Comparison of ENCODE assay signal across 11 cellular contexts in genomic region chr15:96336643-96337353, GRCh38. TPM values are rescaled to one million over a fixed set of nuclear protein-coding genes. Genes with fewer than 3 reads are reported as not detected.
DNase-seq lines count a peak whose midpoint lies in the region; ATAC-seq, FAIRE-seq and TF ChIP-seq lines count a peak whose summit lies in the region.
"Had no signal": no experiment of that assay in that cellular context is flagged by ENCODE, and none has a peak within 500 bp of the region (broad histone marks: within the 10 kb centered on the region; RNA-seq: fewer than 3 reads in every experiment).

No MANE protein-coding gene starts in this region.

- peak overlapping the region; percentile 93 for H3K18ac ChIP-seq in IMR-90 (ENCODE audit: low read depth, low read length)
- H3K18ac ChIP-seq in H1 (ENCODE audit: extremely low read depth, low read length): no peak overlapping the region

- TF ChIP-seq POLR2A in IMR-90 (IDR thresholded peaks at IDR 0.05; ENCODE audit: low read depth, low read length) (no peak), H1 (IDR thresholded peaks at IDR 0.05; ENCODE audit: control extremely low read depth in 1 of 2, low read depth in 2 of 2, low read length in 2 of 2) (no peak)

- peaks cover 49% of the 10 kb centered on the region for H3K36me3 ChIP-seq in IMR-90 (ENCODE audit: control insufficient read depth, insufficient read depth, low read length)
- H3K36me3 ChIP-seq in H1 (ENCODE audit: control insufficient read depth in 2 of 4, insufficient read depth in 4 of 4, low read length in 3 of 4): peaks cover 0 to 3% (median 0%) of the 10 kb centered on the region in 4 experiments; a peak in 1 of 8 replicates

- in situ Hi-C loops in IMR-90 (cut with MboI; ENCODE audit: low sequenced_read_pairs): loop anchor here (10.0 to 25.0 kb wide), 2 partner anchors 774 to 1042 kb away; no protein-coding TSS in a partner anchor

- H3K9me3 ChIP-seq in IMR-90 (ENCODE audit: control insufficient read depth, insufficient read depth, low read length) (no peaks in the 10 kb centered on the region), H1 (ENCODE audit: insufficient read depth in 2 of 2, low read depth in 1 of 2, low read length in 1 of 2) (no peaks in the 10 kb centered on the region; a peak in 1 of 4 replicates)

- peak overlapping the region; percentile 80 for H3K14ac ChIP-seq in IMR-90 (replicated peaks; ENCODE audit: low read depth, low read length)
- H3K14ac ChIP-seq in H1 (ENCODE audit: insufficient read length): no peak overlapping the region

- H3K79me2 ChIP-seq in H1 (ENCODE audit: control insufficient read depth in 1 of 2, insufficient read depth in 2 of 2, low read length in 2 of 2): no peaks in the 10 kb centered on the region

- H3K27ac ChIP-seq in IMR-90 (ENCODE audit: insufficient read depth, low read length) (peak overlapping the region; percentile 98), H1 (ENCODE audit: low read depth, low read length) (no peak overlapping the region)

- H3K4me2 ChIP-seq in IMR-90 (ENCODE audit: low read depth, low read length) (peak overlapping the region; percentile 99), H1 (ENCODE audit: insufficient read depth in 1 of 2, low read depth in 2 of 2, low read length in 2 of 2) (peak overlapping the region; percentile 9 to 54)

- H3K56ac ChIP-seq in IMR-90 (ENCODE audit: extremely low read depth, insufficient read depth, low read length) (peak overlapping the region; percentile 96), H1 (replicated peaks; ENCODE audit: insufficient read length, low read depth, low read length) (no peak overlapping the region)

- ATAC-seq in IMR-90 (ENCODE audit: low read depth): peak; percentile 3
- no peak for ATAC-seq in GM19035 (IDR thresholded peaks at IDR 0.05; ENCODE audit: unreplicated experiment)

- BruUV-seq in IMR-90 (replicated peaks; lab: Mats Ljungman, UMichigan): no TSS peak

- TF ChIP-seq EP300 in H1 (IDR thresholded peaks at IDR 0.05; ENCODE audit: borderline replicate concordance in 1 of 2, low read depth in 2 of 2, low read length in 2 of 2): no peak

- H4K91ac ChIP-seq in IMR-90 (ENCODE audit: insufficient read depth, low read depth, low read length) (peak overlapping the region; percentile 85), H1 (replicated peaks; ENCODE audit: insufficient read length, low read length) (no peak overlapping the region)

- H4K5ac ChIP-seq in IMR-90 (ENCODE audit: low read depth, low read length): peak overlapping the region; percentile 54
- H4K5ac ChIP-seq in H1 (ENCODE audit: insufficient read length, low read depth, low read length): no peak overlapping the region

- H2AK9ac ChIP-seq in IMR-90 (replicated peaks; ENCODE audit: low read depth, low read length, poor library complexity): peak overlapping the region; percentile 92

- peak overlapping the region; percentile 77 for H2AK5ac ChIP-seq in IMR-90 (ENCODE audit: low read depth, low read length)
- H2AK5ac ChIP-seq in H1 (ENCODE audit: low read depth, low read length): no peak overlapping the region

- H2BK20ac ChIP-seq in IMR-90 (ENCODE audit: low read depth, low read length) (0 out of 2 replicates have a peak overlapping the region, but pooled peaks have one; percentile 23), H1 (ENCODE audit: low read length) (no peak overlapping the region; the same call in 1 of the 2 replicates)

- peak overlapping the region; percentile 84 for H3K4me3 ChIP-seq in IMR-90 (ENCODE audit: insufficient read depth, low read depth, low read length)
- peak overlapping the region in 1 of 4 experiments; percentile 17; a peak in 1 of 8 replicates for H3K4me3 ChIP-seq in H1 (ENCODE audit: extremely low read depth in 1 of 4, insufficient read depth in 2 of 4, low read depth in 3 of 4, low read length in 4 of 4)

- H3K23ac ChIP-seq in IMR-90 (ENCODE audit: low read depth, low read length) (peak overlapping the region; percentile 57), H1 (ENCODE audit: insufficient read length) (no peak overlapping the region)

- TF ChIP-seq CTCF in IMR-90 (conservative IDR thresholded peaks at IDR 0.05; ENCODE audit: low read depth, low read length) (no peak), H1 (IDR thresholded peaks at IDR 0.05; ENCODE audit: control extremely low read depth in 1 of 3, insufficient read depth in 1 of 3, low read depth in 1 of 3, low read length in 3 of 3) (no peak)

- no peak for FAIRE-seq in H1 (lab: Jason Lieb, UNC)

- H4K20me1 ChIP-seq in IMR-90 (ENCODE audit: insufficient read depth, low read length): peaks cover 47% of the 10 kb centered on the region
- H4K20me1 ChIP-seq in H1 (replicated peaks in 1 of 2; ENCODE audit: control insufficient read depth in 1 of 2, insufficient read depth in 2 of 2, low read length in 2 of 2): peaks cover 0 to 15% of the 10 kb centered on the region in 2 experiments

- peak overlapping the region; percentile 81 to 86; a peak in 3 of 4 replicates for H4K8ac ChIP-seq in IMR-90 (ENCODE audit: low read depth in 2 of 2, low read length in 2 of 2)
- H4K8ac ChIP-seq in H1 (ENCODE audit: extremely low read depth, insufficient read depth, low read length): no peak overlapping the region

- H2BK5ac ChIP-seq in IMR-90 (ENCODE audit: low read depth, low read length, poor library complexity, severe bottlenecking): peak overlapping the region; percentile 94
- H2BK5ac ChIP-seq in H1 (ENCODE audit: low read depth, low read length): peak overlapping the region; percentile 40; the same call in 1 of the 2 replicates

- H2BK12ac ChIP-seq in H1 (ENCODE audit: low read depth, low read length): no peak overlapping the region

- dilution Hi-C loops in IMR-90 (cut with HindIII; ENCODE audit: low sequenced_read_pairs, unreplicated experiment): no loop called here

- H2BK120ac ChIP-seq in IMR-90 (ENCODE audit: low read depth, low read length) (peak overlapping the region; percentile 74), H1 (replicated peaks; ENCODE audit: low read depth, low read length) (no peak overlapping the region)

- WGBS in IMR-90 (ENCODE audit: extremely low coverage in 2 of 2, insufficient read length in 1 of 2), 2 experiments: 0% methylated on average over 2 of the region's 9 CpGs; no CpG with 5 or more reads in 1 of the 2 experiments
- 5% methylated on average over 9 of the region's 9 CpGs; no CpG with 5 or more reads in 1 of the 2 experiments for WGBS in H1 (ENCODE audit: extremely low coverage in 1 of 2, insufficient coverage in 1 of 2, insufficient read length in 1 of 2, insufficient replicate concordance in 2 of 2, low coverage in 1 of 2, low lambda C conversion rate in 2 of 2, missing lambda C conversion rate in 1 of 2), 2 experiments

- H2AFZ ChIP-seq in IMR-90 (replicated peaks; ENCODE audit: low read length, poor library complexity) (no peak overlapping the region), H1 (ENCODE audit: low read length) (no peak overlapping the region)

- POLR2A ChIA-PET in IMR-90 (lab: Charles Lee; ENCODE audit: unreplicated experiment): interaction anchor here (0.7 to 1.9 kb wide), 2 partner anchors 9 to 719 kb away, joined by 4 to 8 read pairs; no protein-coding TSS in a partner anchor
- POLR2A ChIA-PET in H1 (lab: Charles Lee; ENCODE audit: partially characterized antibody): interaction anchor here (1.0 to 2.4 kb wide), 4 partner anchors 10 to 79 kb away, joined by 4 to 6 read pairs (median 4); no protein-coding TSS in a partner anchor

- DNase-seq in A172 (ENCODE audit: low spot score) (peak; percentile 34), IMR-90 (no peak), H1 (ENCODE audit: low read depth in 1 of 2, low spot score in 2 of 2) (no peak), myocyte (ENCODE audit: low read depth) (peak; percentile 60), dedifferentiated amniotic fluid mesenchymal stem cell (ENCODE audit: extremely low spot score) (no peak)
- DNase-seq in stimulated activated CD4-positive, alpha-beta T cell treated with anti-CD3 and anti-CD28 coated beads, Interleukin-4, amount 100 ng/mL, for 4 hours: no peak
- DNase-seq in stimulated activated CD4-positive, alpha-beta T cell treated with anti-CD3 and anti-CD28 coated beads, Interleukin-15, amount 100 ng/mL, for 24 hours: no peak
- DNase-seq: activated effector memory CD4-positive, alpha-beta T cell treated with anti-CD3 and anti-CD28 coated beads, Interleukin-2, amount 50 U/mL, for 16 hours; DND-41; NCI-H748 treated with DMSO at 0.1 percent for 48 hours had no signal

- CTCF ChIA-PET in IMR-90 (lab: Yijun Ruan, JAX): interaction anchor here (0.7 to 2.1 kb wide), 2 partner anchors 9 to 24 kb away, joined by 4 to 10 read pairs; no protein-coding TSS in a partner anchor
- CTCF ChIA-PET in H1 (lab: Charles Lee; ENCODE audit: partially characterized antibody): interaction anchor here (0.6 to 2.8 kb wide), 8 partner anchors 9 to 1755 kb away, joined by 3 to 24 read pairs (median 4); no protein-coding TSS in a partner anchor

- peak overlapping the region; percentile 15; the same call in 1 of the 3 replicates for H2BK15ac ChIP-seq in IMR-90 (ENCODE audit: low read depth, low read length)
- no peak overlapping the region for H2BK15ac ChIP-seq in H1 (ENCODE audit: low read length)

- H3K4me1 ChIP-seq in IMR-90 (ENCODE audit: control insufficient read depth, insufficient read depth, low read length) (no peaks in the 10 kb centered on the region), H1 (replicated peaks in 1 of 4; ENCODE audit: control insufficient read depth in 3 of 4, insufficient read depth in 4 of 4, low read length in 3 of 4) (peaks cover 20 to 31% (median 24%) of the 10 kb centered on the region in 4 experiments)

- H3K4ac ChIP-seq in IMR-90 (ENCODE audit: low read depth, low read length) (peak overlapping the region; percentile 93), H1 (replicated peaks; ENCODE audit: insufficient read length, low read depth, low read length) (no peak overlapping the region)

- H3K9me1 ChIP-seq in IMR-90 (ENCODE audit: insufficient read depth, low read length): no peaks in the 10 kb centered on the region

- H3K27me3 ChIP-seq in IMR-90 (ENCODE audit: control insufficient read depth, insufficient read depth, low read length) (no peaks in the 10 kb centered on the region), H1 (replicated peaks in 1 of 4; ENCODE audit: control insufficient read depth in 3 of 4, extremely low read depth in 1 of 4, insufficient read depth in 3 of 4, low read length in 3 of 4) (peaks cover 54 to 92% (median 80%) of the 10 kb centered on the region in 4 experiments)

- H3K79me1 ChIP-seq in IMR-90 (ENCODE audit: low read depth in 1 of 2, low read length in 2 of 2): no peaks in the 10 kb centered on the region
- no peaks in the 10 kb centered on the region for H3K79me1 ChIP-seq in H1 (ENCODE audit: low read depth, low read length)

- H3K23me2 ChIP-seq in H1 (ENCODE audit: low read depth, low read length): peaks cover 10% of the 10 kb centered on the region; the same call in 1 of the 2 replicates

- intact Hi-C loops in IMR-90 (cut with micrococcal nuclease): loop anchor here (5.0 kb wide), 1 partner anchor 449 kb away; no protein-coding TSS in a partner anchor

- TF ChIP-seq RAD21 in IMR-90 (IDR thresholded peaks at IDR 0.05; ENCODE audit: low read length): no peak
- no peak for TF ChIP-seq RAD21 in H1 (IDR thresholded peaks at IDR 0.05 in 1 of 2, conservative IDR thresholded peaks at IDR 0.05 in 1 of 2; ENCODE audit: low read depth in 2 of 2, low read length in 2 of 2)

- H3K9ac ChIP-seq in IMR-90 (ENCODE audit: low read depth, low read length): peak overlapping the region; percentile 99
- no peak overlapping the region for H3K9ac ChIP-seq in H1 (replicated peaks in 1 of 4; ENCODE audit: extremely low read depth in 1 of 4, low read depth in 3 of 4, low read length in 3 of 4)

RNA-seq across cellular contexts. Expression of gene NR2F2, which starts 6.3 kb away (rescaled TPM):
- total RNA-seq in A172 (2014; rRNA removed; shearing (Covaris generic)): 9.2 and 16.2 TPM in 2 replicates
- 20.3 and 28.1 TPM in 2 replicates for total RNA-seq in IMR-90 (2012; rRNA removed)
- polyA plus RNA-seq in IMR-90 (2012; rRNA removed): 161 and 185 TPM in 2 replicates
- polyA plus RNA-seq in IMR-90 (2012; cell fraction: cytosol; rRNA removed): 113 and 142 TPM in 2 replicates
- 109 and 182 TPM in 2 replicates for polyA plus RNA-seq in IMR-90 (2012; cell fraction: nucleus; rRNA removed; ENCODE audit: low replicate concordance)
- total RNA-seq in H1 (2021; fragmentation: NEBNext Ultra II Directional; extraction: Animal tissue kit (Norgen Biotek cat#: 25700)): not detected in 2 replicates
- polyA plus RNA-seq in H1 (2011; rRNA removed): 0.03 and 0.14 TPM in 2 replicates
- 0.05 TPM for polyA plus RNA-seq in H1 (2011; cell fraction: cytosol; rRNA removed)
- 0.07 TPM for polyA plus RNA-seq in H1 (2011; cell fraction: nucleus; rRNA removed)
- 0.21 to 0.88 TPM (median 0.46 TPM) in 4 replicates for polyA plus RNA-seq in H1 (2012, experiment 1 of 2)
- 0.10 TPM for polyA plus RNA-seq in H1 (2012, experiment 2 of 2)
- 0.04 TPM for polyA plus RNA-seq in H1 (2013, experiment 1 of 2)
- 0.04 TPM for polyA plus RNA-seq in H1 (2013, experiment 2 of 2)
- polyA minus RNA-seq in H1 (2011; rRNA and poly(A)+ RNA removed): 0.03 TPM in 1 of 2 replicates, not detected in the other
- 0.29 TPM for polyA minus RNA-seq in H1 (2011; cell fraction: cytosol; rRNA and poly(A)+ RNA removed)
- polyA minus RNA-seq in H1 (2011; cell fraction: nucleus; rRNA and poly(A)+ RNA removed): not detected
- 6.5 and 8.7 TPM in 2 replicates for total RNA-seq in myocyte
- polyA plus RNA-seq in myocyte (2012): 45.5 TPM

Comparison
In these comparisons a context has a peak if more than half of its experiments do, and no peak if none do; other contexts are left out.
1. DNase-seq: peak in A172 (single experiment) and myocyte (single experiment); none in IMR-90 (single experiment), H1 (0 of 2), dedifferentiated amniotic fluid mesenchymal stem cell (single experiment), stimulated activated CD4-positive, alpha-beta T cell treated with anti-CD3 and anti-CD28 coated beads, Interleukin-4, amount 100 ng/mL, for 4 hours (0 of 2) and stimulated activated CD4-positive, alpha-beta T cell treated with anti-CD3 and anti-CD28 coated beads, Interleukin-15, amount 100 ng/mL, for 24 hours (single experiment).